In the genomic region with DNA sequence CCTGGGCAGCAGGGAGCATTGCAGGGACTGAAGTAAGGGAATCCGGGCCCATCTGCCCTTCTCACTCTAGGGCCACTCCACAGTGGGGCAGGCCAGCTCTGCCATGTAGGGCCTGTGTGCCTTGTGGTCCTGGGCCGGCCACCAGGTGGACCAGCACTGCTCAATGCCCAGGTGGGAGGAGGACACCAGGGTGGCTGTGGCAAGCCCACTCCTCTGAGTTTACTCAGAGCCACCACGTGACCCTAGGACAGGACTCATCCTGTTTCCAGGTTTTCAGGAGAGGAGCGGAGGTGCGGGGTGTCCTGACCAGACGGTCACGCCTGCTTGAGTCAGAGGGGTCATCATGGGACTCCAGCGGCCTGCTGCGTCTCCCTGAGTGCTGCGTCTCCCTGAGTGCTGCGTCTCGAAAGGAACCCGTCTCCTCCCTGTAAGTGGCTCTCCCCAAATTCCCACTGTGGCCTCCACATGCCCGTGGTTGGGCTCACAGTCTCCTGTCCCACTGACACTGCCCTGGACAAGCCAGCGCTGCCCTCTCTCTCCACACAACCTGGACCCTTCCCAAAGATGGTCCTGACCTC, we compare ENCODE assay signal across 21 cellular contexts. TPM values are rescaled to one million over a fixed set of nuclear protein-coding genes. Genes with fewer than 3 reads are reported as not detected.
DNase-seq lines count a peak whose midpoint lies in the region; ATAC-seq and TF ChIP-seq lines count a peak whose summit lies in the region.
"Had no signal": no experiment of that assay in that cellular context is flagged by ENCODE, and none has a peak within 500 bp of the region (broad histone marks: within the 10 kb centered on the region; RNA-seq: fewer than 3 reads in every experiment).

No MANE protein-coding gene starts in this region.

- H3K18ac ChIP-seq in neuronal stem cell (ENCODE audit: low read length) = peak overlapping the region; percentile 22

- H3K27me3 ChIP-seq in neuronal stem cell (ENCODE audit: control insufficient read depth in 3 of 3, insufficient read depth in 3 of 3, low read depth in 1 of 3, low read length in 3 of 3) (peaks cover 0 to 9% (median 0%) of the 10 kb centered on the region in 3 experiments), upper lobe of right lung (peaks cover 52% of the 10 kb centered on the region)

- H2BK15ac ChIP-seq in neuronal stem cell (ENCODE audit: low read length) = peak overlapping the region; percentile 18

- H2BK120ac ChIP-seq in neuronal stem cell (ENCODE audit: low read depth, low read length) = no peak overlapping the region

- H3K4me1 ChIP-seq in neuronal stem cell (ENCODE audit: control insufficient read depth in 2 of 2, insufficient read depth in 1 of 2, low read depth in 1 of 2, low read length in 2 of 2) = peaks cover 5% of the 10 kb centered on the region in 2 donors
- H3K4me1 ChIP-seq in upper lobe of right lung = peaks cover 11% of the 10 kb centered on the region

- H3K4me2 ChIP-seq in neuronal stem cell (ENCODE audit: insufficient read depth, low read length, poor library complexity, severe bottlenecking) = no peak overlapping the region
- H3K4me2 ChIP-seq: KMS-11 had no signal

- intact Hi-C loops in Right ventricle myocardium inferior (cut with DNase I) (no loop called here), left cardiac atrium (cut with DNase I) (no loop called here), upper lobe of right lung (cut with DNase I) (no loop called here)

- peak overlapping the region; percentile 69 for H3K27ac ChIP-seq in cingulate gyrus (ENCODE audit: low read depth, low read length)
- H3K27ac ChIP-seq in neuronal stem cell (replicated peaks; ENCODE audit: low read length) = no peak overlapping the region
- H3K27ac ChIP-seq in upper lobe of right lung = no peak overlapping the region
- H3K27ac ChIP-seq: C4-2B, KMS-11, RWPE1 had no signal

- peak overlapping the region; percentile 95 for H2AK5ac ChIP-seq in neuronal stem cell (ENCODE audit: low read depth, low read length)

- no CpG with 5 or more reads among the region's 15 CpGs for WGBS in neuronal stem cell (ENCODE audit: extremely low coverage in 2 of 2, insufficient read length in 2 of 2, insufficient replicate concordance in 1 of 2), 2 donors

- H3K4me3 ChIP-seq in neuronal stem cell (ENCODE audit: low read length in 2 of 2) = peak overlapping the region in 1 of 2 donors; percentile 25
- no peak overlapping the region for H3K4me3 ChIP-seq in upper lobe of right lung

- no peak overlapping the region for H3K4ac ChIP-seq in neuronal stem cell (ENCODE audit: low read length)

- ATAC-seq in Right ventricle myocardium inferior = no peak
- no peak for ATAC-seq in left cardiac atrium
- ATAC-seq in upper lobe of right lung = no peak
- no peak for ATAC-seq in GM21528 (IDR thresholded peaks at IDR 0.05; ENCODE audit: low FRiP score, unreplicated experiment)
- ATAC-seq: CD8-positive, alpha-beta T cell had no signal

- H4K91ac ChIP-seq in neuronal stem cell (ENCODE audit: low read depth, low read length, poor library complexity) = peak overlapping the region; percentile 39

- DNase-seq in Right ventricle myocardium inferior (ENCODE audit: missing footprints) (peak; percentile 28), left cardiac atrium (no peak), neuronal stem cell (ENCODE audit: low spot score) (no peak), upper lobe of right lung (peak; percentile 51), hippocampal formation (lab: John Stamatoyannopoulos, UW) (no peak), medulla oblongata (ENCODE audit: extremely low spot score) (no peak)
- DNase-seq: CD8-positive, alpha-beta T cell; GOT3; MM.1S; NCI-H2029; NCI-H446; NCI-H524 treated with DMSO at 0.1 percent for 48 hours; NCI-H774; SHP77 treated with DMSO at 0.1 percent for 48 hours had no signal

- peak overlapping the region; percentile 61 for H3K23ac ChIP-seq in neuronal stem cell (ENCODE audit: low read depth, low read length, poor library complexity)

- no peak overlapping the region for H2AFZ ChIP-seq in neuronal stem cell (ENCODE audit: low read length)

- H3K9me3 ChIP-seq in neuronal stem cell (replicated peaks in 1 of 2; ENCODE audit: control insufficient read depth in 2 of 2, insufficient read depth in 1 of 2, low read depth in 1 of 2, low read length in 2 of 2) (no peaks in the 10 kb centered on the region), upper lobe of right lung (no peaks in the 10 kb centered on the region)
- H3K9me3 ChIP-seq: Caco-2 had no signal

- no peak overlapping the region for H3K14ac ChIP-seq in neuronal stem cell (ENCODE audit: low read length)

- peak overlapping the region; percentile 38 for H3K9ac ChIP-seq in neuronal stem cell (ENCODE audit: low read depth, low read length, poor library complexity)
- H3K9ac ChIP-seq: KMS-11 had no signal

- H4K8ac ChIP-seq in neuronal stem cell (ENCODE audit: low read depth, low read length) = no peak overlapping the region

- H2BK5ac ChIP-seq in neuronal stem cell (ENCODE audit: low read length) = peak overlapping the region; percentile 46

- no peak for TF ChIP-seq CTCF in upper lobe of right lung (IDR thresholded peaks at IDR 0.05)

- H3K79me1 ChIP-seq in neuronal stem cell (ENCODE audit: low read depth, low read length) = peaks cover 3% of the 10 kb centered on the region

- H3K36me3 ChIP-seq in neuronal stem cell (replicated peaks in 1 of 2; ENCODE audit: control insufficient read depth in 2 of 2, insufficient read depth in 2 of 2, low read length in 2 of 2) (no peaks in the 10 kb centered on the region), upper lobe of right lung (no peaks in the 10 kb centered on the region)

- no peak overlapping the region for H2BK12ac ChIP-seq in neuronal stem cell (ENCODE audit: low read length)

RNA-seq across cellular contexts. Expression of a gene that starts 2.9 kb away (rescaled TPM):
- total RNA-seq in Right ventricle myocardium inferior = 0.57 TPM
- 1 to 10 TPM; 1.2 to 1.7 TPM for total RNA-seq in left cardiac atrium
- 1.5 TPM for polyA plus RNA-seq in neuronal stem cell (2013, experiment 1 of 2)
- 1.4 TPM for polyA plus RNA-seq in neuronal stem cell (2013, experiment 2 of 2)
- total RNA-seq in upper lobe of right lung = 0.52 TPM
- total RNA-seq: Caco-2; CD8-positive, alpha-beta T cell had no signal
- polyA plus RNA-seq: IgD-negative memory B cell had no signal

Comparison
In these comparisons a context has a peak if more than half of its experiments do, and no peak if none do; other contexts are left out.
1. DNase-seq: peak in Right ventricle myocardium inferior (single experiment) and upper lobe of right lung (single experiment); none in left cardiac atrium (single experiment), neuronal stem cell (single experiment), hippocampal formation (0 of 2) and medulla oblongata (single experiment).